In the genomic region with DNA sequence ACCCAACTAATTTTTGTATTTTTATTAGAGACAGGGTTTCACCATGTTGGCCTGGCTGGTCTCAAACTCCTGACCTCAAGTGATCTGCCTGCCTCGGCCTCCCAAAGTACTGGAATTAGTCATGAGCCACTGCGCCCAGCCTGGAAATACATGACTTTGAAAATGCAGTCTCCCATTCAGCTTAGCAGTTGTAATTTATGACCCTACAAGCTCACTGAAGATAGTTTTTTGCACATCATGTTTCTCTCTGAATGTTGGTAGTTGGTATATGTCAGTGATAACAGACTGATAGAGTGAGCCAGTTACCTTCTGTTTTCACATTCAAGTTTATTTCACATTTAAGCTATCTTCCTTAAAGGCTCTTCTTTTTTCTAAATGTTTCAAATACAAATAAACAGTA, we compare ENCODE assay signal across 8 cellular contexts.
"Had no signal": no experiment of that assay in that cellular context is flagged by ENCODE, and none has a peak within 500 bp of the region (broad histone marks: within the 10 kb centered on the region; RNA-seq: fewer than 3 reads in every experiment).

No MANE protein-coding gene starts in this region.

- DNase-seq: GDM1, GF-D8 had no signal

- H3K4me3 ChIP-seq: GM12878 had no signal

- FAIRE-seq: G401.6, GM12878, GM12891, GM12892, GM18507, GM19239 had no signal

- ATAC-seq: GM12878 had no signal
